31 cellular contexts compared by ENCODE assay signal in genomic region chrX:117803463-117803862, GRCh38.
DNase-seq lines count a peak whose midpoint lies in the region; ATAC-seq, FAIRE-seq and TF ChIP-seq lines count a peak whose summit lies in the region.
"Had no signal": no experiment of that assay in that cellular context is flagged by ENCODE, and none has a peak within 500 bp of the region (broad histone marks: within the 10 kb centered on the region; RNA-seq: fewer than 3 reads in every experiment).

No MANE protein-coding gene starts in this region.

- H3K27ac ChIP-seq in psoas muscle: no peak overlapping the region
- H3K27ac ChIP-seq: 22Rv1; A549; BLaER1; BLaER1 treated with 17β-estradiol and CSF1 and Interleukin-3, amounts not matched to agents 10 nM and 100 nM; C4-2B had no signal

- no peak for TF ChIP-seq CTCF in psoas muscle (IDR thresholded peaks at IDR 0.05)

- H3K27me3 ChIP-seq in psoas muscle (ENCODE audit: insufficient read depth in 3 of 3, low read length in 2 of 3): no peaks in the 10 kb centered on the region
- H3K27me3 ChIP-seq: BE2C; BLaER1; BLaER1 treated with 17β-estradiol and CSF1 and Interleukin-3, amounts not matched to agents 10 nM and 100 nM had no signal

- no peak for TF ChIP-seq POLR2A in GM12892 (IDR thresholded peaks at IDR 0.05; ENCODE audit: low read depth, low read length)

- intact Hi-C loops in psoas muscle (cut with DNase I): no loop called here

- WGBS in psoas muscle, 3 donors: 3 to 28% (median 20%) methylated on average over 1 of the region's 1 CpG

- FAIRE-seq in GM12892 (lab: Jason Lieb, UNC): peak; percentile 14
- FAIRE-seq: A204.1, D721Med had no signal

- peaks cover 6% of the 10 kb centered on the region for H3K9me3 ChIP-seq in psoas muscle
- H3K9me3 ChIP-seq: A549, BE2C, BLaER1, Caco-2 had no signal

- DNase-seq in GM12892 (ENCODE audit: insufficient read length): no peak
- no peak for DNase-seq in psoas muscle
- DNase-seq in NCI-H1694 treated with DMSO at 0.1 percent for 48 hours (lab: John Stamatoyannopoulos, UW): no peak
- DNase-seq: 8988T; ACHN; AML-193; BE2C; C1 segment of cervical spinal cord; Caco-2; Calu3; CD4-positive, alpha-beta memory T cell; CD4-positive, alpha-beta T cell; CD4-positive, CD25-positive, alpha-beta regulatory T cell; CD8-positive, alpha-beta memory T cell; CD8-positive, alpha-beta T cell; COR-L47; DMS 273 treated with DMSO at 0.1 percent for 48 hours; DMS153; DMS53; DMS79; DMS79 treated with DMSO at 0.1 percent for 48 hours; DND-41; EL had no signal

- ATAC-seq in psoas muscle: peak in 3 of 4 donors; percentile 43 to 74 (median 56)
- ATAC-seq in GM18858 (IDR thresholded peaks at IDR 0.05; ENCODE audit: unreplicated experiment): no peak
- ATAC-seq: A549; CD8-positive, alpha-beta T cell had no signal

- H3K36me3 ChIP-seq in psoas muscle (ENCODE audit: insufficient read depth in 1 of 2, low read depth in 1 of 2): no peaks in the 10 kb centered on the region
- H3K36me3 ChIP-seq: BE2C; BLaER1; BLaER1 treated with 17β-estradiol and CSF1 and Interleukin-3, amounts not matched to agents 10 nM and 100 nM had no signal

- H3K4me1 ChIP-seq in psoas muscle: no peaks in the 10 kb centered on the region
- H3K4me1 ChIP-seq: A549; BE2C; BLaER1 treated with 17β-estradiol and CSF1 and Interleukin-3, amounts not matched to agents 10 nM and 100 nM; Caco-2 had no signal

- H3K4me3 ChIP-seq in psoas muscle: no peak overlapping the region
- H3K4me3 ChIP-seq: A549; BLaER1; BLaER1 treated with 17β-estradiol and CSF1 and Interleukin-3, amounts not matched to agents 10 nM and 100 nM had no signal
